In the genomic region with DNA sequence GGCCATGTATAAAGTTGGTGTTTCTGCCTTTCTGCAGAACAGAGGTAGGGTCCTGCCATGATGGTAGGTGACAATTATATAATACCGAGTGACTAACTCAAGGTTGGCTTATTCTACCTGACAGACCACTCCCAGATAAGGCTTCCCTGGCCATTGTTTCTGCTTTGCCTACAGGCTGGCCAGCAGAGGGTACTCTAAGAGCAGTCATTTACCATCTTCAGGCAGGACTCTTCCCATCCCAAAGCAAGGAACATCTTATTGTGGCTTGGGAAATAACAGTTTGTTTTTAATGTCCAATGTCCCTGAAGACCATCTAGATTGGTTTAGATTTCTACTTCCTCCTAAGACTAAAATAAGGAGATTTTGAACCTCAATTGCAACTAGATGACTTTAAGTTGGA, we compare ENCODE assay signal across 9 cellular contexts.
DNase-seq lines count a peak whose midpoint lies in the region; ATAC-seq and TF ChIP-seq lines count a peak whose summit lies in the region.
"Had no signal": no experiment of that assay in that cellular context is flagged by ENCODE, and none has a peak within 500 bp of the region (broad histone marks: within the 10 kb centered on the region; RNA-seq: fewer than 3 reads in every experiment).

No MANE protein-coding gene starts in this region.

- no peaks in the 10 kb centered on the region for H3K9me2 ChIP-seq in OCI-LY1 (ENCODE audit: low read depth, low read length)

- H3K27ac ChIP-seq in OCI-LY1 (ENCODE audit: low read depth, low read length, poor library complexity, severe bottlenecking): no peak overlapping the region

- H3K9me3 Mint-ChIP-seq in stimulated activated naive CD8-positive, alpha-beta T cell treated with anti-CD3 and anti-CD28 coated beads, Interleukin-15, amount 100 ng/mL, for 72 hours: no peaks in the 10 kb centered on the region
- no peaks in the 10 kb centered on the region for H3K9me3 Mint-ChIP-seq in activated CD4-positive, alpha-beta T cell treated with anti-CD3 and anti-CD28 coated beads, Interleukin-2, amount 10 ng/mL, durations not matched to agents 24 days and 14 days

- H3K27me3 Mint-ChIP-seq in stimulated activated naive CD8-positive, alpha-beta T cell treated with anti-CD3 and anti-CD28 coated beads, Interleukin-15, amount 100 ng/mL, for 72 hours: no peaks in the 10 kb centered on the region
- no peaks in the 10 kb centered on the region for H3K27me3 Mint-ChIP-seq in activated CD4-positive, alpha-beta T cell treated with anti-CD3 and anti-CD28 coated beads, Interleukin-2, amount 10 ng/mL, durations not matched to agents 24 days and 14 days

- no peaks in the 10 kb centered on the region for H3K79me2 ChIP-seq in OCI-LY1 (ENCODE audit: insufficient read depth, low read length)

- no peak overlapping the region for H2AFZ ChIP-seq in OCI-LY1 (ENCODE audit: low read length)

- H4K20me1 ChIP-seq in OCI-LY1 (ENCODE audit: insufficient read depth, low read length): no peaks in the 10 kb centered on the region

- no peaks in the 10 kb centered on the region for H3K9me3 ChIP-seq in OCI-LY1 (ENCODE audit: low read length)

- H3K4me1 Mint-ChIP-seq in stimulated activated naive CD8-positive, alpha-beta T cell treated with anti-CD3 and anti-CD28 coated beads, Interleukin-15, amount 100 ng/mL, for 72 hours: peaks cover 19% of the 10 kb centered on the region
- peaks cover 11% of the 10 kb centered on the region for H3K4me1 Mint-ChIP-seq in activated CD4-positive, alpha-beta T cell treated with anti-CD3 and anti-CD28 coated beads, Interleukin-2, amount 10 ng/mL, durations not matched to agents 24 days and 14 days

- no peak overlapping the region for H3K4me2 ChIP-seq in OCI-LY1 (ENCODE audit: low read length)

- no peak overlapping the region for H3K9ac ChIP-seq in OCI-LY1 (ENCODE audit: low read length)

- H3K4me1 ChIP-seq in OCI-LY1 (ENCODE audit: insufficient read depth, low read length, severe bottlenecking): no peaks in the 10 kb centered on the region

- peaks cover 73% of the 10 kb centered on the region for H3K36me3 Mint-ChIP-seq in activated CD4-positive, alpha-beta T cell treated with anti-CD3 and anti-CD28 coated beads, Interleukin-2, amount 10 ng/mL, durations not matched to agents 24 days and 14 days (ENCODE audit: low read depth)

- H3K4me3 ChIP-seq in AG04449 (ENCODE audit: low read depth, low read length) (no peak overlapping the region), OCI-LY1 (ENCODE audit: low read depth, low read length, poor library complexity, severe bottlenecking) (no peak overlapping the region), foreskin fibroblast (ENCODE audit: low read depth in 1 of 2, low read length in 2 of 2) (no peak overlapping the region)

- no peak for ATAC-seq in stimulated activated naive CD8-positive, alpha-beta T cell treated with anti-CD3 and anti-CD28 coated beads, Interleukin-15, amount 100 ng/mL, for 72 hours
- ATAC-seq in stimulated activated naive CD8-positive, alpha-beta T cell treated with anti-CD3 and anti-CD28 coated beads, Interleukin-15, Interleukin-2, amounts not matched to agents 100 U/mL and 50 U/mL, for 24 hours: no peak

- POLR2A ChIA-PET in AG04449 (lab: Yijun Ruan, JAX): no interaction called here

- no peaks in the 10 kb centered on the region for H3F3A ChIP-seq in OCI-LY1 (ENCODE audit: insufficient read depth, low read length)

- no peaks in the 10 kb centered on the region for H3K27me3 ChIP-seq in OCI-LY1 (ENCODE audit: insufficient read depth, low read length)

- CTCF ChIA-PET in AG04449 (lab: Yijun Ruan, JAX): interaction anchor here (1.0 to 1.5 kb wide), 3 partner anchors 11 to 437 kb away, joined by 3 to 5 read pairs (median 4); no protein-coding TSS in a partner anchor

- no peaks in the 10 kb centered on the region for H3K36me3 ChIP-seq in OCI-LY1 (ENCODE audit: insufficient read depth, low read length)

- in situ Hi-C loops in GM13977 (cut with MboI; ENCODE audit: low pct_unique_long_range_greater_than_20kb, low sequenced_read_pairs, unreplicated experiment): no loop called here

- intact Hi-C loops in activated CD4-positive, alpha-beta T cell treated with anti-CD3 and anti-CD28 coated beads, Interleukin-2, amount 10 ng/mL, durations not matched to agents 24 days and 14 days (cut with micrococcal nuclease): no loop called here

- DNase-seq in AG04449 (ENCODE audit: low read depth, low spot score): no peak
- no peak for DNase-seq in GM13977 (ENCODE audit: low spot score)
- peak; percentile 18 to 57 for DNase-seq in foreskin fibroblast
- DNase-seq in stimulated activated naive CD8-positive, alpha-beta T cell treated with anti-CD3 and anti-CD28 coated beads, Interleukin-15, amount 100 ng/mL, for 72 hours: no peak
- no peak for DNase-seq in superior temporal gyrus (ENCODE audit: extremely low spot score)
- DNase-seq in stimulated activated naive CD8-positive, alpha-beta T cell treated with anti-CD3 and anti-CD28 coated beads, Interleukin-15, Interleukin-2, amounts not matched to agents 100 U/mL and 50 U/mL, for 24 hours: no peak
- no peak for DNase-seq in activated CD4-positive, alpha-beta T cell treated with anti-CD3 and anti-CD28 coated beads, Interleukin-2, amount 10 ng/mL, durations not matched to agents 24 days and 14 days
- DNase-seq: activated CD4-positive, alpha-beta T cell treated with anti-CD3 and anti-CD28 coated beads for 1 hour had no signal

- TF ChIP-seq CTCF in AG04449 (IDR thresholded peaks at IDR 0.05; ENCODE audit: insufficient read depth, low read length, missing control alignments): peak; percentile 57
- TF ChIP-seq CTCF in GM13977 (IDR thresholded peaks at IDR 0.05; ENCODE audit: extremely low read depth, insufficient read depth, missing control alignments): peak; percentile 13
- peak; percentile 21; the same call in 1 of the 2 replicates for TF ChIP-seq CTCF in OCI-LY1 (IDR thresholded peaks at IDR 0.05; ENCODE audit: low read length)
- peak; percentile 46 for TF ChIP-seq CTCF in foreskin fibroblast (IDR thresholded peaks at IDR 0.05; ENCODE audit: low read depth, low read length)

- peak overlapping the region in 1 of 2 donors; percentile 20 for H3K27ac Mint-ChIP-seq in stimulated activated naive CD8-positive, alpha-beta T cell treated with anti-CD3 and anti-CD28 coated beads, Interleukin-15, amount 100 ng/mL, for 72 hours
- no peak overlapping the region for H3K27ac Mint-ChIP-seq in activated CD4-positive, alpha-beta T cell treated with anti-CD3 and anti-CD28 coated beads, Interleukin-2, amount 10 ng/mL, durations not matched to agents 24 days and 14 days

- H3K4me3 Mint-ChIP-seq in stimulated activated naive CD8-positive, alpha-beta T cell treated with anti-CD3 and anti-CD28 coated beads, Interleukin-15, amount 100 ng/mL, for 72 hours: no peak overlapping the region
- H3K4me3 Mint-ChIP-seq in activated CD4-positive, alpha-beta T cell treated with anti-CD3 and anti-CD28 coated beads, Interleukin-2, amount 10 ng/mL, durations not matched to agents 24 days and 14 days: no peak overlapping the region

Comparison
In these comparisons a context has a peak if more than half of its experiments do, and no peak if none do; other contexts are left out.
1. DNase-seq: peak in foreskin fibroblast (2 of 2); none in AG04449 (single experiment), GM13977 (single experiment), stimulated activated naive CD8-positive, alpha-beta T cell treated with anti-CD3 and anti-CD28 coated beads, Interleukin-15, amount 100 ng/mL, for 72 hours (0 of 2), superior temporal gyrus (single experiment), stimulated activated naive CD8-positive, alpha-beta T cell treated with anti-CD3 and anti-CD28 coated beads, Interleukin-15, Interleukin-2, amounts not matched to agents 100 U/mL and 50 U/mL, for 24 hours (single experiment) and activated CD4-positive, alpha-beta T cell treated with anti-CD3 and anti-CD28 coated beads, Interleukin-2, amount 10 ng/mL, durations not matched to agents 24 days and 14 days (single experiment).
2. Peak in every context shown above with its lines, with median percentiles within 50 percentile points of each other: CTCF ChIP-seq.